20 cellular contexts compared by ENCODE assay signal in genomic region chr19:4043410-4043809, GRCh38. TPM values are rescaled to one million over a fixed set of nuclear protein-coding genes. Genes with fewer than 3 reads are reported as not detected.
DNase-seq lines count a peak whose midpoint lies in the region; ATAC-seq, FAIRE-seq and TF ChIP-seq lines count a peak whose summit lies in the region.
"Had no signal": no experiment of that assay in that cellular context is flagged by ENCODE, and none has a peak within 500 bp of the region (broad histone marks: within the 10 kb centered on the region; RNA-seq: fewer than 3 reads in every experiment).

No MANE protein-coding gene starts in this region.

- no peaks in the 10 kb centered on the region for H3K27me3 Mint-ChIP-seq in activated naive CD4-positive, alpha-beta T cell treated with anti-CD3 and anti-CD28 coated beads, Interleukin-2, amount 10 ng/mL, durations not matched to agents 7 days and 5 days
- no peaks in the 10 kb centered on the region for H3K27me3 Mint-ChIP-seq in astrocyte (ENCODE audit: low read depth, unreplicated experiment)
- no peaks in the 10 kb centered on the region for H3K27me3 Mint-ChIP-seq in naive thymus-derived CD4-positive, alpha-beta T cell
- H3K27me3 Mint-ChIP-seq: B cell had no signal

- H3K27me3 ChIP-seq in astrocyte (ENCODE audit: insufficient read depth, low read length) (no peaks in the 10 kb centered on the region), prostate gland (replicated peaks; ENCODE audit: insufficient read depth) (no peaks in the 10 kb centered on the region), vagina (no peaks in the 10 kb centered on the region)
- no peaks in the 10 kb centered on the region for H3K27me3 ChIP-seq in naive thymus-derived CD4-positive, alpha-beta T cell (ENCODE audit: control insufficient read depth in 2 of 2, insufficient read depth in 2 of 2, low read length in 2 of 2)

- H3K9me3 Mint-ChIP-seq in activated naive CD4-positive, alpha-beta T cell treated with anti-CD3 and anti-CD28 coated beads, Interleukin-2, amount 10 ng/mL, durations not matched to agents 7 days and 5 days, result no peaks in the 10 kb centered on the region
- H3K9me3 Mint-ChIP-seq in astrocyte (ENCODE audit: unreplicated experiment), result no peaks in the 10 kb centered on the region
- H3K9me3 Mint-ChIP-seq in naive thymus-derived CD4-positive, alpha-beta T cell, result no peaks in the 10 kb centered on the region

- peak overlapping the region; percentile 52 for H3K27ac Mint-ChIP-seq in activated naive CD4-positive, alpha-beta T cell treated with anti-CD3 and anti-CD28 coated beads, Interleukin-2, amount 10 ng/mL, durations not matched to agents 7 days and 5 days
- H3K27ac Mint-ChIP-seq in astrocyte (ENCODE audit: unreplicated experiment), result peak overlapping the region; percentile 12
- H3K27ac Mint-ChIP-seq in naive thymus-derived CD4-positive, alpha-beta T cell, result peak overlapping the region in 1 of 9 donors; percentile 38
- H3K27ac Mint-ChIP-seq: B cell had no signal

- no peak overlapping the region for H3K27ac ChIP-seq in astrocyte (ENCODE audit: low read depth, low read length)
- peak overlapping the region; percentile 78 to 82 for H3K27ac ChIP-seq in prostate gland
- H3K27ac ChIP-seq in vagina, result peak overlapping the region; percentile 1
- H3K27ac ChIP-seq in naive thymus-derived CD4-positive, alpha-beta T cell (ENCODE audit: low read depth, low read length), result no peak overlapping the region
- H3K27ac ChIP-seq: KMS-11 had no signal

- H3K4me1 ChIP-seq in astrocyte (ENCODE audit: insufficient read depth, low read length) (no peaks in the 10 kb centered on the region), prostate gland (replicated peaks) (peaks cover 2% of the 10 kb centered on the region), vagina (peaks cover 34% of the 10 kb centered on the region)
- H3K4me1 ChIP-seq in naive thymus-derived CD4-positive, alpha-beta T cell (ENCODE audit: control insufficient read depth in 2 of 2, insufficient read depth in 2 of 2, low read length in 2 of 2), result peaks cover 0 to 3% of the 10 kb centered on the region in 2 donors

- intact Hi-C loops in prostate gland (cut with DNase I), result no loop called here
- intact Hi-C loops in vagina (cut with DNase I), result no loop called here
- intact Hi-C loops in naive thymus-derived CD4-positive, alpha-beta T cell (cut with micrococcal nuclease), result no loop called here

- POLR2A ChIA-PET in naive thymus-derived CD4-positive, alpha-beta T cell (lab: Charles Lee), result no interaction called here

- FAIRE-seq in astrocyte (lab: Jason Lieb, UNC) (no peak), GM12892 (lab: Jason Lieb, UNC) (no peak)
- FAIRE-seq: A204.1 had no signal

- no peak overlapping the region for H3K4me3 Mint-ChIP-seq in activated naive CD4-positive, alpha-beta T cell treated with anti-CD3 and anti-CD28 coated beads, Interleukin-2, amount 10 ng/mL, durations not matched to agents 7 days and 5 days
- H3K4me3 Mint-ChIP-seq in astrocyte (ENCODE audit: unreplicated experiment), result no peak overlapping the region
- no peak overlapping the region for H3K4me3 Mint-ChIP-seq in naive thymus-derived CD4-positive, alpha-beta T cell
- H3K4me3 Mint-ChIP-seq: B cell had no signal

- peaks cover 15% of the 10 kb centered on the region for H3K36me3 Mint-ChIP-seq in activated naive CD4-positive, alpha-beta T cell treated with anti-CD3 and anti-CD28 coated beads, Interleukin-2, amount 10 ng/mL, durations not matched to agents 7 days and 5 days
- peaks cover 13% of the 10 kb centered on the region for H3K36me3 Mint-ChIP-seq in astrocyte (ENCODE audit: low read depth, unreplicated experiment)
- H3K36me3 Mint-ChIP-seq in naive thymus-derived CD4-positive, alpha-beta T cell, result peaks cover 0 to 10% (median 6%) of the 10 kb centered on the region in 5 donors

- no peak for DNase-seq in activated naive CD4-positive, alpha-beta T cell treated with anti-CD3 and anti-CD28 coated beads, Interleukin-2, amount 10 ng/mL, durations not matched to agents 7 days and 5 days
- DNase-seq in activated naive CD4-positive, alpha-beta T cell (lab: John Stamatoyannopoulos, UW), result no peak
- DNase-seq in astrocyte (ENCODE audit: low read depth), result no peak
- no peak for DNase-seq in prostate gland (ENCODE audit: low spot score)
- DNase-seq in vagina (ENCODE audit: extremely low spot score in 2 of 2), result no peak
- no peak for DNase-seq in naive thymus-derived CD4-positive, alpha-beta T cell
- DNase-seq in omental fat pad (ENCODE audit: low spot score), result no peak
- no peak for DNase-seq in GM12892 (ENCODE audit: insufficient read length)
- DNase-seq: DMS79, HCEC 1CT, IMR-90, NCI-H1105, NCI-H146, NCI-H2029, NCI-H524 treated with DMSO at 0.1 percent for 48 hours, NCI-H82, Right ventricle myocardium superior had no signal

- TF ChIP-seq CTCF in astrocyte (IDR thresholded peaks at IDR 0.05; ENCODE audit: insufficient read depth, low read depth, low read length) (no peak), prostate gland (IDR thresholded peaks at IDR 0.05) (no peak), vagina (IDR thresholded peaks at IDR 0.05) (no peak), omental fat pad (IDR thresholded peaks at IDR 0.05) (no peak)

- H3K4me2 ChIP-seq in astrocyte (ENCODE audit: low read length), result no peak overlapping the region
- H3K4me2 ChIP-seq: KMS-11 had no signal

- H3K4me3 ChIP-seq in astrocyte (ENCODE audit: insufficient read depth, low read depth, low read length) (no peak overlapping the region), prostate gland (no peak overlapping the region), vagina (no peak overlapping the region)
- H3K4me3 ChIP-seq in naive thymus-derived CD4-positive, alpha-beta T cell (ENCODE audit: low read length), result no peak overlapping the region

- no peak overlapping the region for H2AFZ ChIP-seq in astrocyte (ENCODE audit: low read depth, low read length)

- CTCF ChIA-PET in activated naive CD4-positive, alpha-beta T cell treated with anti-CD3 and anti-CD28 coated beads, Interleukin-2, amount 10 ng/mL, durations not matched to agents 7 days and 5 days (lab: Charles Lee), result no interaction called here
- CTCF ChIA-PET in naive thymus-derived CD4-positive, alpha-beta T cell (lab: Charles Lee), result interaction anchor here (0.6 kb wide), 1 partner anchor 789 kb away, joined by 3 read pairs; no protein-coding TSS in a partner anchor

- H3K4me1 Mint-ChIP-seq in activated naive CD4-positive, alpha-beta T cell treated with anti-CD3 and anti-CD28 coated beads, Interleukin-2, amount 10 ng/mL, durations not matched to agents 7 days and 5 days, result no peaks in the 10 kb centered on the region
- no peaks in the 10 kb centered on the region for H3K4me1 Mint-ChIP-seq in astrocyte (ENCODE audit: low read depth, unreplicated experiment)
- H3K4me1 Mint-ChIP-seq in naive thymus-derived CD4-positive, alpha-beta T cell, result peaks cover 3 to 18% (median 13%) of the 10 kb centered on the region in 7 donors
- H3K4me1 Mint-ChIP-seq: B cell had no signal

- H4K20me1 ChIP-seq in astrocyte (ENCODE audit: insufficient read depth, low read length), result peaks cover 50% of the 10 kb centered on the region

- no peak for TF ChIP-seq POLR2A in prostate gland (IDR thresholded peaks at IDR 0.05)
- TF ChIP-seq POLR2A in vagina (IDR thresholded peaks at IDR 0.05), result no peak
- no peak for TF ChIP-seq POLR2A in GM12892 (IDR thresholded peaks at IDR 0.05; ENCODE audit: low read depth, low read length)

- no peak for ATAC-seq in naive thymus-derived CD4-positive, alpha-beta T cell
- no peak for ATAC-seq in omental fat pad (ENCODE audit: low FRiP score)

- WGBS in prostate gland, result 46% methylated on average over 10 of the region's 11 CpGs

- H3K9me3 ChIP-seq in astrocyte (ENCODE audit: insufficient read depth, low read depth, low read length), result no peaks in the 10 kb centered on the region
- H3K9me3 ChIP-seq in prostate gland, result no peaks in the 10 kb centered on the region
- H3K9me3 ChIP-seq in vagina, result no peaks in the 10 kb centered on the region
- no peaks in the 10 kb centered on the region for H3K9me3 ChIP-seq in naive thymus-derived CD4-positive, alpha-beta T cell (ENCODE audit: control insufficient read depth in 2 of 3, low read length in 3 of 3)

- H3K36me3 ChIP-seq in astrocyte (ENCODE audit: insufficient read depth, low read length) (no peaks in the 10 kb centered on the region), prostate gland (peaks cover 0 to 3% of the 10 kb centered on the region in 2 donors), vagina (peaks cover 0 to 27% of the 10 kb centered on the region in 2 donors)
- H3K36me3 ChIP-seq in naive thymus-derived CD4-positive, alpha-beta T cell (ENCODE audit: control insufficient read depth in 2 of 3, insufficient read depth in 3 of 3, low read length in 3 of 3), result peaks cover 0 to 16% (median 0%) of the 10 kb centered on the region in 3 experiments

- H3K9ac ChIP-seq in astrocyte (ENCODE audit: low read length), result no peak overlapping the region
- H3K9ac ChIP-seq: KMS-11 had no signal

- peaks cover 47% of the 10 kb centered on the region for H3K79me2 ChIP-seq in astrocyte (ENCODE audit: insufficient read depth, low read length)

RNA-seq across cellular contexts. Expression of gene ZBTB7A, which starts 23.3 kb away (rescaled TPM):
- total RNA-seq in astrocyte (24.3 and 26.9 TPM in 2 replicates), prostate gland (10 to 100 TPM; 77.1 to 87.3 TPM), vagina (60.6 TPM), omental fat pad (10 to 100 TPM; 33.3 to 53.3 (median 38.4) TPM)
- 10 to 100 TPM; 47.4 to 76.0 (median 52.0) TPM for total RNA-seq in naive thymus-derived CD4-positive, alpha-beta T cell
- polyA plus RNA-seq in naive thymus-derived CD4-positive, alpha-beta T cell, result 10 to 100 TPM; 15.3 to 45.0 TPM
- polyA plus RNA-seq in GM12892 (2012; ENCODE audit: missing spikeins), result 3.1 TPM

RNA-seq across cellular contexts. Expression of gene PIAS4, which starts 35.9 kb away (rescaled TPM):
- total RNA-seq in astrocyte (26.0 and 26.4 TPM in 2 replicates), prostate gland (10 to 100 TPM; 25.3 to 70.0 TPM), vagina (14.0 TPM), omental fat pad (10 to 100 TPM; 10.6 to 21.6 (median 11.2) TPM)
- 10 to 100 TPM; 23.9 to 40.6 (median 28.8) TPM for total RNA-seq in naive thymus-derived CD4-positive, alpha-beta T cell
- polyA plus RNA-seq in naive thymus-derived CD4-positive, alpha-beta T cell, result 1 to 10 TPM; 3.9 to 6.8 TPM
- polyA plus RNA-seq in GM12892 (2012; ENCODE audit: missing spikeins), result 11.3 TPM

RNA-seq across cellular contexts. Expression of gene EEF2, which starts 58.1 kb away (rescaled TPM):
- total RNA-seq in astrocyte (2,578 and 2,739 TPM in 2 replicates), prostate gland (1,000 to 10,000 TPM; 1,974 to 1,998 TPM), vagina (1,702 TPM), omental fat pad (1,000 to 10,000 TPM; 1,922 to 2,283 (median 2,030) TPM)
- total RNA-seq in naive thymus-derived CD4-positive, alpha-beta T cell, result 1,000 to 10,000 TPM; 1,791 to 2,674 (median 2,346) TPM
- polyA plus RNA-seq in naive thymus-derived CD4-positive, alpha-beta T cell, result 100 to 1,000 TPM; 611 to 634 TPM
- polyA plus RNA-seq in GM12892 (2012; ENCODE audit: missing spikeins), result 1,369 TPM

Comparison
In these comparisons a context has a peak if more than half of its experiments do, and no peak if none do; other contexts are left out.
1. H3K27ac ChIP-seq: peak in prostate gland (2 of 2) and vagina (single experiment); none in astrocyte (single experiment) and naive thymus-derived CD4-positive, alpha-beta T cell (single experiment).